Comparison of ENCODE assay signal across 9 cellular contexts in the genomic region with DNA sequence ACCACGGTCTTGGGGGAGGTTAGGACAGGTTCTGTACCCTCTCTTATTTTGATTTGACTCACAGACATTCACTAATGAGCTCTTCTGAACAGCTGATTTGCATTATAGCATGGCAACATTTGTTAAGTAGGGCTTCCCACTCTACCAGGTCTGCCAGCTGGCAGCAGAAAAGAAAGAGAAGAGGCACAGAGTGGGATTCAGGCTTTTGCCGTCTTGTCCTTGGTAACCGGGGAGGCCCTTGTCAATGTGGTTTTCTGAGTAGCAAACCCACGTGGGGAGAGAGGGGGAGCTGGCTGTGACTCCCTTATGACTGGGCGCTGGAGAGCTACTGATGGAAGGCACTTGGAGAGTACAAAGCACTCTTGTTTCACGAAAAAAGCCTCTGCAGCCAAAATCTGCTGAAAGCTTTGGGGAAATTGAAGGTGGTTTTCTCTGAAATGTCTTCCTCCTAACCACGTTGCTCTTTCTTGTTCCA.
A peak's percentile ranks its signal among the peaks of the same experiment; 100 is the strongest.
DNase-seq lines count a peak whose midpoint lies in the region; ATAC-seq and TF ChIP-seq lines count a peak whose summit lies in the region.
"Had no signal": no experiment of that assay in that cellular context is flagged by ENCODE, and none has a peak within 500 bp of the region (broad histone marks: within the 10 kb centered on the region; RNA-seq: fewer than 3 reads in every experiment).

No MANE protein-coding gene starts in this region.

- H4K91ac ChIP-seq in mesenchymal stem cell (ENCODE audit: low read length): no peak overlapping the region

- no peak overlapping the region for H2BK12ac ChIP-seq in mesenchymal stem cell (ENCODE audit: low read length in 2 of 2)

- no peak overlapping the region for H3K23ac ChIP-seq in mesenchymal stem cell (ENCODE audit: low read length in 2 of 2)

- TF ChIP-seq CTCF in omental fat pad (IDR thresholded peaks at IDR 0.05): no peak

- H3K4me1 ChIP-seq in mesenchymal stem cell (ENCODE audit: control insufficient read depth, insufficient read depth, low read depth, low read length): no peaks in the 10 kb centered on the region

- no peak overlapping the region for H3K4me2 ChIP-seq in mesenchymal stem cell (ENCODE audit: low read length, poor library complexity, severe bottlenecking)

- H3K27ac ChIP-seq in mesenchymal stem cell (ENCODE audit: low read length, poor library complexity, severe bottlenecking): no peak overlapping the region

- H3K9ac ChIP-seq in mesenchymal stem cell (ENCODE audit: low read length): no peak overlapping the region

- H2BK120ac ChIP-seq in mesenchymal stem cell (ENCODE audit: low read depth, low read length): no peak overlapping the region

- no peaks in the 10 kb centered on the region for H3K27me3 ChIP-seq in mesenchymal stem cell (ENCODE audit: control insufficient read depth in 1 of 2, insufficient read depth in 1 of 2, low read length in 2 of 2)

- H2AFZ ChIP-seq in mesenchymal stem cell (ENCODE audit: low read depth, low read length): no peak overlapping the region

- peaks cover 26 to 79% of the 10 kb centered on the region in 2 experiments for H3K36me3 ChIP-seq in mesenchymal stem cell (ENCODE audit: control insufficient read depth in 1 of 2, insufficient read depth in 2 of 2, low read depth in 1 of 2, low read length in 2 of 2)

- H2BK15ac ChIP-seq in mesenchymal stem cell (ENCODE audit: low read depth, poor library complexity, severe bottlenecking): no peak overlapping the region

- H4K8ac ChIP-seq in mesenchymal stem cell (ENCODE audit: low read length): no peak overlapping the region

- no peak overlapping the region for H3K4me3 ChIP-seq in mesenchymal stem cell (ENCODE audit: insufficient read depth in 1 of 2, low read depth in 1 of 2, low read length in 2 of 2)

- ATAC-seq in GM18511 (IDR thresholded peaks at IDR 0.05; ENCODE audit: unreplicated experiment) (peak; percentile 67), HG03039 (IDR thresholded peaks at IDR 0.05; ENCODE audit: unreplicated experiment) (peak; percentile 61), GM21360 (IDR thresholded peaks at IDR 0.05; ENCODE audit: unreplicated experiment) (no peak), omental fat pad (ENCODE audit: low FRiP score) (no peak)

- H3K18ac ChIP-seq in mesenchymal stem cell (ENCODE audit: low read depth in 1 of 2, low read length in 2 of 2): no peak overlapping the region

- H2BK5ac ChIP-seq in mesenchymal stem cell (ENCODE audit: low read depth, low read length, poor library complexity, severe bottlenecking): no peak overlapping the region

- WGBS in mesenchymal stem cell: 78% methylated on average over 7 of the region's 7 CpGs

- H3K9me3 ChIP-seq in mesenchymal stem cell (ENCODE audit: control insufficient read depth, low read length): no peaks in the 10 kb centered on the region

- no peak overlapping the region for H3K4ac ChIP-seq in mesenchymal stem cell (ENCODE audit: low read depth in 1 of 2, low read length in 2 of 2)

- no peak overlapping the region for H2AK5ac ChIP-seq in mesenchymal stem cell (ENCODE audit: low read length, severe bottlenecking)

- DNase-seq in astrocyte of the hippocampus (ENCODE audit: low read depth, low spot score) (peak; percentile 88), occipital lobe (lab: John Stamatoyannopoulos, UW) (peak; percentile 78), mesenchymal stem cell (no peak), omental fat pad (ENCODE audit: low spot score) (no peak), NCI-H748 treated with DMSO at 0.1 percent for 48 hours (lab: John Stamatoyannopoulos, UW) (no peak)
- DNase-seq: GOT3 had no signal

- no peak overlapping the region for H3K14ac ChIP-seq in mesenchymal stem cell (ENCODE audit: low read length in 2 of 2)

- peaks cover 7% of the 10 kb centered on the region for H3K79me1 ChIP-seq in mesenchymal stem cell (replicated peaks; ENCODE audit: low read length, poor library complexity, severe bottlenecking)

Comparison
In these comparisons a context has a peak if more than half of its experiments do, and no peak if none do; other contexts are left out.
1. ATAC-seq: peak in GM18511 (single experiment) and HG03039 (single experiment); none in GM21360 (single experiment) and omental fat pad (single experiment).
2. DNase-seq: peak in astrocyte of the hippocampus (single experiment) and occipital lobe (single experiment); none in mesenchymal stem cell (single experiment), omental fat pad (single experiment) and NCI-H748 treated with DMSO at 0.1 percent for 48 hours (single experiment).